ENCODE assay signal across 8 cellular contexts in genomic region chrX:20266810-20267598, GRCh38. TPM values are rescaled to one million over a fixed set of nuclear protein-coding genes. Genes with fewer than 3 reads are reported as not detected.
DNase-seq lines count a peak whose midpoint lies in the region; ATAC-seq, FAIRE-seq and TF ChIP-seq lines count a peak whose summit lies in the region.

Gene RPS6KA3 (minus strand): TSS chrX:20266909. CDS start chrX:20266632, 277 bp downstream.

- no peaks in the 10 kb centered on the region for H3K4me1 ChIP-seq in smooth muscle cell (ENCODE audit: low read depth)

- peak within 1 kb of the TSS; percentile 84 for H3K4me2 ChIP-seq in smooth muscle cell

- no peak for FAIRE-seq in bronchial epithelial cell (lab: Jason Lieb, UNC)

- H4K20me1 ChIP-seq in smooth muscle cell (ENCODE audit: low read depth), result peaks cover 31% of the 10 kb centered on the region

- 54% methylated on average over 48 of the region's 77 CpGs for WGBS in smooth muscle cell (ENCODE audit: low lambda C conversion rate)

- DNase-seq in ACHN (peak; percentile 74), NCI-H2196 (lab: John Stamatoyannopoulos, UW; ENCODE audit: unreplicated experiment) (peak; percentile 72), bronchial epithelial cell (ENCODE audit: low read depth) (peak; percentile 63), iPS-NIHi7 (ENCODE audit: extremely low spot score) (peak; percentile 85), smooth muscle cell (lab: John Stamatoyannopoulos, UW; ENCODE audit: unreplicated experiment) (peak; percentile 55)

- TF ChIP-seq CTCF in WI38 (IDR thresholded peaks at IDR 0.05; ENCODE audit: low read depth, low read length), result no peak
- TF ChIP-seq CTCF in bronchial epithelial cell (IDR thresholded peaks at IDR 0.05; ENCODE audit: insufficient read depth, low read length, severe bottlenecking), result no peak
- no peak for TF ChIP-seq CTCF in smooth muscle cell (IDR thresholded peaks at IDR 0.05; ENCODE audit: borderline replicate concordance, insufficient read depth, poor library complexity, severe bottlenecking)

- peak within 1 kb of the TSS; percentile 71 for H3K4me3 ChIP-seq in WI38 (ENCODE audit: low read depth, low read length)
- peak within 1 kb of the TSS; percentile 66 for H3K4me3 ChIP-seq in bronchial epithelial cell (ENCODE audit: low read depth, low read length)
- H3K4me3 ChIP-seq in smooth muscle cell, result peak within 1 kb of the TSS; percentile 75

- peak within 1 kb of the TSS; percentile 71 for H2AFZ ChIP-seq in smooth muscle cell (ENCODE audit: low read depth)

- H3K9ac ChIP-seq in smooth muscle cell (ENCODE audit: low read depth), result peak within 1 kb of the TSS; percentile 92

- no peaks in the 10 kb centered on the region for H3K9me3 ChIP-seq in smooth muscle cell (replicated peaks; ENCODE audit: low read depth)

- H3F3A ChIP-seq in smooth muscle cell (ENCODE audit: low read depth), result peaks cover 5% of the 10 kb centered on the region

- peaks cover 25% of the 10 kb centered on the region for H3K79me2 ChIP-seq in smooth muscle cell (ENCODE audit: low read depth)

- H3K27ac ChIP-seq in smooth muscle cell (ENCODE audit: low read depth), result peak within 1 kb of the TSS; percentile 94

- in situ Hi-C loops in ACHN (cut with HindIII; ENCODE audit: low pct_ligation_motif_present, low pct_unique_long_range_greater_than_20kb, low sequenced_read_pairs), result no loop called here

- H3K36me3 ChIP-seq in bronchial epithelial cell (ENCODE audit: control insufficient read depth, insufficient read depth, low read length), result no peaks in the 10 kb centered on the region
- no peaks in the 10 kb centered on the region for H3K36me3 ChIP-seq in smooth muscle cell (ENCODE audit: low read depth)

- ATAC-seq in GM18868 (IDR thresholded peaks at IDR 0.05; ENCODE audit: unreplicated experiment), result peak; percentile 81
- ATAC-seq in HG03097 (IDR thresholded peaks at IDR 0.05; ENCODE audit: low FRiP score, unreplicated experiment), result peak; percentile 70

- no peaks in the 10 kb centered on the region for H3K27me3 ChIP-seq in bronchial epithelial cell (ENCODE audit: control insufficient read depth, insufficient read depth, low read length)
- no peaks in the 10 kb centered on the region for H3K27me3 ChIP-seq in smooth muscle cell (ENCODE audit: low read depth)

RNA-seq across cellular contexts. Expression of gene RPS6KA3, which starts in this region (rescaled TPM):
- total RNA-seq in bronchial epithelial cell (49.5 and 68.4 TPM in 2 replicates), smooth muscle cell (37.2 and 38.9 TPM in 2 replicates)
- polyA plus RNA-seq in smooth muscle cell, result 14.7 and 15.4 TPM in 2 replicates

Comparison
In these comparisons a context has a peak if more than half of its experiments do, and no peak if none do; other contexts are left out.
1. Peak in every context shown above with its lines: DNase-seq, ATAC-seq, H3K4me3 ChIP-seq and H3K27ac ChIP-seq.